Comparison of ENCODE assay signal across 8 cellular contexts in the genomic region with DNA sequence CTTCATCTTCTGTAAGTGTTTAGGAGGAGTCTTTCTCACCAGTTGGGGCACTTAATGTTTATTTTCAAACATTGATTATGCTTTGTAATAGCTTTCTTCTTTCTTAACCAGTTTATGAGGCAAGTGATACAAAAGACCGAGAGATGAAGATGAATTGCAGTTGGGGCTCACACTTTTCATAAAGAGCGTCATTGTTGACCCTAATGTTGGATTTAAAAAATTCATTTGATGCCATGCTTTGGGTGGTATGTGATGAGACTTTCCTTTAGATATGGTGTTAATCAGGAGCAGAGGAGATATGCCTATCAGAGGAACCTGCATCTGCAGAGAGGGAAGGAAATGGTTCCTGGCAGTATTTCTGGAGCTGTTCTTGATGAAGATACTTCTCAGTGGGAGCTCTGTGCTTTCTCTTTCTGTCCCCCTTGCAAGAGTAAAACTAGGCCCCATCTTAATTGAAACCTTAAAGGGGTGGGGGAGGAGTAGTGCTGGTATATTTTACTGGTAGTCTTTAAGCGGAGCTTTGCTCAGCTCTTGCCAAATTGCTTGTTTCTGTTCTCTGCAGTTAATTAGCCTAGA. TPM values are rescaled to one million over a fixed set of nuclear protein-coding genes. Genes with fewer than 3 reads are reported as not detected.
DNase-seq lines count a peak whose midpoint lies in the region; ATAC-seq and TF ChIP-seq lines count a peak whose summit lies in the region.

No MANE protein-coding gene starts in this region.

- H3K4me3 Mint-ChIP-seq in HFFc6 = no peak overlapping the region

- DNase-seq in NCI-H1105 treated with DMSO at 0.1 percent for 48 hours (lab: John Stamatoyannopoulos, UW) (peak; percentile 4), NCI-H1105 (lab: John Stamatoyannopoulos, UW) (no peak), dermis blood vessel endothelial cell (peak; percentile 12), HFFc6 (no peak), NCI-H1092 treated with DMSO at 0.1 percent for 48 hours (lab: John Stamatoyannopoulos, UW) (no peak)

- no peak overlapping the region; the same call in 1 of the 2 replicates for H3K27ac Mint-ChIP-seq in HFFc6

- no peaks in the 10 kb centered on the region for H3K9me3 Mint-ChIP-seq in HFFc6

- H3K27ac ChIP-seq in skin epidermis = peak overlapping the region in 15 of 21 experiments; percentile 18 to 97 (median 92)

- no peak for TF ChIP-seq CTCF in HFFc6 (IDR thresholded peaks at IDR 0.05)

- peak overlapping the region in 4 of 7 experiments; percentile 73 to 87 (median 80) for H3K4me3 ChIP-seq in skin epidermis

- H3K36me3 Mint-ChIP-seq in HFFc6 (ENCODE audit: low read depth) = peaks cover 5% of the 10 kb centered on the region; the same call in 1 of the 2 replicates

- H3K4me1 Mint-ChIP-seq in HFFc6 (ENCODE audit: low read depth) = peaks cover 29% of the 10 kb centered on the region

- H3K27me3 Mint-ChIP-seq in HFFc6 (ENCODE audit: insufficient read depth) = no peaks in the 10 kb centered on the region; the same call in 1 of the 2 replicates

- ATAC-seq in HG03439 (IDR thresholded peaks at IDR 0.05; ENCODE audit: unreplicated experiment) (peak; percentile 27), HG02981 (IDR thresholded peaks at IDR 0.05; ENCODE audit: unreplicated experiment) (no peak)

RNA-seq across cellular contexts. Expression of gene EML4, which starts 2.3 kb away (rescaled TPM):
- 21.6 and 28.4 TPM in 2 replicates for total RNA-seq in dermis blood vessel endothelial cell
- total RNA-seq in HFFc6 (2021; fragmentation: NEBNext Ultra II Directional; extraction: Animal tissue kit (Norgen Biotek cat#: 25700)) = 10 to 100 TPM; 31.7 to 35.8 (median 33.6) TPM

Comparison
In these comparisons a context has a peak if more than half of its experiments do, and no peak if none do; other contexts are left out.
1. DNase-seq: peak in NCI-H1105 treated with DMSO at 0.1 percent for 48 hours (single experiment) and dermis blood vessel endothelial cell (single experiment); none in NCI-H1105 (single experiment), HFFc6 (single experiment) and NCI-H1092 treated with DMSO at 0.1 percent for 48 hours (single experiment).